ENCODE assay signal across 9 cellular contexts in the genomic region with DNA sequence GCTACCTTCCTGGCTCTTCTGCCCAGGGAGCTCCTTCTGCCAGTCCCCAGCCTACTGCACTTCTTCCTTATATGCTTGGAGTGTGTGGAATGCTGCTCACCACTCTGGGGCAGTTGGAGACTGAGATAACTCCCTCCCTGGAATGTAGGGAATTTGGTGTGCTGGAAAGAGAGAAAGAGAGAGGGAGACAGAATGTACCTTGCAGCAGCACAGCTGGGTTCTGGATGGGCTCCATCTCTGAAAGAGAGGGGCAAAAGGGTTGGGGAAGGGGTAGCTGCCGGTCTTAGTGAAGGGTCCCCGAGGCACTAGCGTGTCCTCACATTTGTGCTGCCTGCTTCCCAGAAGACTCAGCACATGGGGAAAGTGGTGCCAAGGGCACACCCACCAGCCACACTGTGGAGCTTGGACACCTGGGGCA. TPM values are rescaled to one million over a fixed set of nuclear protein-coding genes. Genes with fewer than 3 reads are reported as not detected.
DNase-seq lines count a peak whose midpoint lies in the region; ATAC-seq and TF ChIP-seq lines count a peak whose summit lies in the region.
"Had no signal": no experiment of that assay in that cellular context is flagged by ENCODE, and none has a peak within 500 bp of the region (broad histone marks: within the 10 kb centered on the region; RNA-seq: fewer than 3 reads in every experiment).

No MANE protein-coding gene starts in this region.

- H3K36me3 Mint-ChIP-seq in H9 (ENCODE audit: insufficient read depth in 1 of 3, low read depth in 3 of 3) (peaks cover 61 to 78% (median 78%) of the 10 kb centered on the region in 3 experiments), WTC11 (peaks cover 66% of the 10 kb centered on the region)
- H3K36me3 Mint-ChIP-seq: brain had no signal

- no peaks in the 10 kb centered on the region for H3K23me2 ChIP-seq in H9 (ENCODE audit: insufficient read length, low read depth, low read length, poor library complexity, severe bottlenecking)

- H3K4ac ChIP-seq in H9 (ENCODE audit: low read depth, low read length): no peak overlapping the region

- H3K27me3 Mint-ChIP-seq in H9 (ENCODE audit: low read depth) (no peaks in the 10 kb centered on the region), WTC11 (ENCODE audit: low read depth) (no peaks in the 10 kb centered on the region)

- no peak overlapping the region for H2BK120ac ChIP-seq in H9 (ENCODE audit: low read depth, low read length, poor library complexity, severe bottlenecking)

- peak; percentile 66 for ATAC-seq in WTC11
- no peak for ATAC-seq in GM21786 (IDR thresholded peaks at IDR 0.05; ENCODE audit: unreplicated experiment)

- H2BK20ac ChIP-seq in H9 (ENCODE audit: low read depth, low read length, poor library complexity, severe bottlenecking): no peak overlapping the region

- no peak overlapping the region for H3K18ac ChIP-seq in H9 (ENCODE audit: insufficient read length, low read depth, low read length)

- POLR2A ChIA-PET in WTC11 (lab: Charles Lee): interaction anchor here (2.2 to 3.1 kb wide), 2 partner anchors 38 to 41 kb away, joined by 17 to 25 read pairs; a partner anchor contains a TSS

- peak overlapping the region; percentile 49 to 91 (median 75); a peak in 6 of 7 replicates for H3K27ac Mint-ChIP-seq in H9
- H3K27ac Mint-ChIP-seq in WTC11: peak overlapping the region; percentile 91

- no peak overlapping the region for H2BK5ac ChIP-seq in H9 (ENCODE audit: insufficient read length, low read length)

- no peak overlapping the region for H2AK5ac ChIP-seq in H9 (ENCODE audit: insufficient read length, low read length)

- DNase-seq in H9: peak; percentile 79
- DNase-seq in WTC11 (ENCODE audit: low spot score): peak; percentile 38
- DNase-seq in iPS DF 19.7 (ENCODE audit: low read depth, low spot score): peak; percentile 79
- DNase-seq in activated CD8-positive, alpha-beta memory T cell treated with anti-CD3 and anti-CD28 coated beads, Interleukin-2, amount 50 U/mL, for 48 hours: no peak
- no peak for DNase-seq in activated CD4-positive, alpha-beta T cell treated with anti-CD3 and anti-CD28 coated beads for 4 hours
- DNase-seq in activated T-cell treated with anti-CD3 and anti-CD28 coated beads, Interleukin-2, amount 50 U/mL, for 1 hour: no peak

- no peak overlapping the region for H3K23ac ChIP-seq in H9 (ENCODE audit: insufficient read length, low read depth, low read length)

- no peak overlapping the region for H2BK15ac ChIP-seq in H9 (ENCODE audit: low read depth, low read length)

- no CpG with 5 or more reads among the region's 3 CpGs for WGBS in H9 (ENCODE audit: extremely low coverage, insufficient read length, low lambda C conversion rate)

- peaks cover 65 to 67% of the 10 kb centered on the region in 2 experiments for H3K4me1 Mint-ChIP-seq in H9
- peaks cover 84% of the 10 kb centered on the region for H3K4me1 Mint-ChIP-seq in WTC11

- peak overlapping the region; percentile 48 for H3K27ac ChIP-seq in H9 (ENCODE audit: insufficient read length, low read depth, low read length)

- H3K9ac ChIP-seq in H9 (ENCODE audit: extremely low read depth, insufficient read length, low read length) (no peak overlapping the region), skeletal muscle satellite cell (ENCODE audit: low read depth, low read length) (no peak overlapping the region)

- H3K79me1 ChIP-seq in H9 (ENCODE audit: insufficient read depth, low read depth, low read length, poor library complexity, severe bottlenecking): no peaks in the 10 kb centered on the region

- H3K36me3 ChIP-seq in skeletal muscle satellite cell (ENCODE audit: insufficient read depth, low read length): no peaks in the 10 kb centered on the region

- H3K9me3 Mint-ChIP-seq in H9 (peaks cover 13 to 28% of the 10 kb centered on the region in 2 experiments), WTC11 (peaks cover 8% of the 10 kb centered on the region)

- no peak overlapping the region for H2BK12ac ChIP-seq in H9 (ENCODE audit: insufficient read length, low read depth, low read length)

- no peaks in the 10 kb centered on the region for H3K79me2 ChIP-seq in H9 (ENCODE audit: insufficient read depth, low read length)

- H4K8ac ChIP-seq in H9 (replicated peaks; ENCODE audit: insufficient read length, low read depth, low read length): no peak overlapping the region

- peaks cover 15% of the 10 kb centered on the region for H3K4me1 ChIP-seq in H9 (ENCODE audit: insufficient read depth, low read length)
- H3K4me1 ChIP-seq in skeletal muscle satellite cell (ENCODE audit: control insufficient read depth, insufficient read depth, low read length): peaks cover 13% of the 10 kb centered on the region

- no peak overlapping the region for H2AFZ ChIP-seq in H9 (ENCODE audit: low read length)

- 0 out of 2 replicates have a peak overlapping the region, but pooled peaks have one; percentile 16 for H3K14ac ChIP-seq in H9 (ENCODE audit: insufficient read depth, low read length)

- CTCF ChIA-PET in WTC11 (lab: Charles Lee): interaction anchor here (0.6 to 9.9 kb wide), 18 partner anchors 10 to 299 kb away, joined by 3 to 68 read pairs (median 4); a partner anchor contains a TSS

- no peak overlapping the region for H3K56ac ChIP-seq in H9 (ENCODE audit: insufficient read length, low read depth, low read length)

- H3K9me3 ChIP-seq in H9 (ENCODE audit: control insufficient read depth, low read depth, low read length) (no peaks in the 10 kb centered on the region), skeletal muscle satellite cell (replicated peaks; ENCODE audit: low read length) (no peaks in the 10 kb centered on the region)

- no peak overlapping the region for H3T11ph ChIP-seq in H9 (ENCODE audit: low read length)

- H4K20me1 ChIP-seq in H9 (ENCODE audit: control insufficient read depth, insufficient read depth, insufficient read length): peaks cover 3% of the 10 kb centered on the region

- TF ChIP-seq CTCF in H9 (conservative IDR thresholded peaks at IDR 0.05) (no peak), WTC11 (IDR thresholded peaks at IDR 0.05) (no peak)

- H4K91ac ChIP-seq in H9 (ENCODE audit: insufficient read length, low read depth, low read length): no peak overlapping the region

- H3K4me3 Mint-ChIP-seq in H9: peak overlapping the region; percentile 22 to 24; a peak in 2 of 5 replicates
- no peak overlapping the region for H3K4me3 Mint-ChIP-seq in WTC11
- H3K4me3 Mint-ChIP-seq: brain had no signal

- H4K5ac ChIP-seq in H9 (ENCODE audit: insufficient read length, low read depth, low read length): peak overlapping the region; percentile 8

- no peak overlapping the region for H3K4me2 ChIP-seq in H9 (ENCODE audit: insufficient read depth, insufficient read length, low read length)
- peak overlapping the region; percentile 6 for H3K4me2 ChIP-seq in skeletal muscle satellite cell (ENCODE audit: low read length)

- H3K27me3 ChIP-seq in H9 (ENCODE audit: insufficient read depth, low read length): no peaks in the 10 kb centered on the region
- H3K27me3 ChIP-seq in skeletal muscle satellite cell (ENCODE audit: control insufficient read depth, insufficient read depth, low read length): peaks cover 25% of the 10 kb centered on the region

- H3K4me3 ChIP-seq in skeletal muscle satellite cell (ENCODE audit: low read length): no peak overlapping the region

TF ChIP-seq in WTC11, 78 proteins besides CTCF, POLR2A, EP300 and RAD21 (continues in another document):
- TF ChIP-seq OVOL2 (CRISPR knock-in tag; IDR thresholded peaks at IDR 0.05; ENCODE audit: borderline replicate concordance): no peak
- TF ChIP-seq, protein P1, sequence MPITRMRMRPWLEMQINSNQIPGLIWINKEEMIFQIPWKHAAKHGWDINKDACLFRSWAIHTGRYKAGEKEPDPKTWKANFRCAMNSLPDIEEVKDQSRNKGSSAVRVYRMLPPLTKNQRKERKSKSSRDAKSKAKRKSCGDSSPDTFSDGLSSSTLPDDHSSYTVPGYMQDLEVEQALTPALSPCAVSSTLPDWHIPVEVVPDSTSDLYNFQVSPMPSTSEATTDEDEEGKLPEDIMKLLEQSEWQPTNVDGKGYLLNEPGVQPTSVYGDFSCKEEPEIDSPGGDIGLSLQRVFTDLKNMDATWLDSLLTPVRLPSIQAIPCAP (CRISPR knock-in tag; IDR thresholded peaks at IDR 0.05): no peak
- TF ChIP-seq EMX1 (CRISPR knock-in tag; IDR thresholded peaks at IDR 0.05): 0 out of 2 replicates have a peak, but pooled peaks have one; percentile 70
- TF ChIP-seq ZNF671 (CRISPR knock-in tag; IDR thresholded peaks at IDR 0.05): 0 out of 2 replicates have a peak, but pooled peaks have one; percentile 18
- TF ChIP-seq, protein P2, sequence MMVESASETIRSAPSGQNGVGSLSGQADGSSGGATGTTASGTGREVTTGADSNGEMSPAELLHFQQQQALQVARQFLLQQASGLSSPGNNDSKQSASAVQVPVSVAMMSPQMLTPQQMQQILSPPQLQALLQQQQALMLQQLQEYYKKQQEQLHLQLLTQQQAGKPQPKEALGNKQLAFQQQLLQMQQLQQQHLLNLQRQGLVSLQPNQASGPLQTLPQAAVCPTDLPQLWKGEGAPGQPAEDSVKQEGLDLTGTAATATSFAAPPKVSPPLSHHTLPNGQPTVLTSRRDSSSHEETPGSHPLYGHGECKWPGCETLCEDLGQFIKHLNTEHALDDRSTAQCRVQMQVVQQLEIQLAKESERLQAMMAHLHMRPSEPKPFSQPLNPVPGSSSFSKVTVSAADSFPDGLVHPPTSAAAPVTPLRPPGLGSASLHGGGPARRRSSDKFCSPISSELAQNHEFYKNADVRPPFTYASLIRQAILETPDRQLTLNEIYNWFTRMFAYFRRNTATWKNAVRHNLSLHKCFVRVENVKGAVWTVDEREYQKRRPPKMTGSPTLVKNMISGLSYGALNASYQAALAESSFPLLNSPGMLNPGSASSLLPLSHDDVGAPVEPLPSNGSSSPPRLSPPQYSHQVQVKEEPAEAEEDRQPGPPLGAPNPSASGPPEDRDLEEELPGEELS (CRISPR knock-in tag; IDR thresholded peaks at IDR 0.05): no peak
- TF ChIP-seq TP53 (CRISPR knock-in tag; IDR thresholded peaks at IDR 0.05): 0 out of 2 replicates have a peak, but pooled peaks have one; percentile 26
- 0 out of 2 replicates have a peak, but pooled peaks have one; percentile 51 for TF ChIP-seq TEAD4 (CRISPR knock-in tag; IDR thresholded peaks at IDR 0.05)
- TF ChIP-seq, protein P3, sequence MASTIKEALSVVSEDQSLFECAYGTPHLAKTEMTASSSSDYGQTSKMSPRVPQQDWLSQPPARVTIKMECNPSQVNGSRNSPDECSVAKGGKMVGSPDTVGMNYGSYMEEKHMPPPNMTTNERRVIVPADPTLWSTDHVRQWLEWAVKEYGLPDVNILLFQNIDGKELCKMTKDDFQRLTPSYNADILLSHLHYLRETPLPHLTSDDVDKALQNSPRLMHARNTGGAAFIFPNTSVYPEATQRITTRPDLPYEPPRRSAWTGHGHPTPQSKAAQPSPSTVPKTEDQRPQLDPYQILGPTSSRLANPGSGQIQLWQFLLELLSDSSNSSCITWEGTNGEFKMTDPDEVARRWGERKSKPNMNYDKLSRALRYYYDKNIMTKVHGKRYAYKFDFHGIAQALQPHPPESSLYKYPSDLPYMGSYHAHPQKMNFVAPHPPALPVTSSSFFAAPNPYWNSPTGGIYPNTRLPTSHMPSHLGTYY (CRISPR knock-in tag; IDR thresholded peaks at IDR 0.05): peak; percentile 75; the same call in 1 of the 2 replicates
- no peak for TF ChIP-seq GABPB1 (CRISPR knock-in tag; IDR thresholded peaks at IDR 0.05)

RNA-seq across cellular contexts. Expression of a gene that starts 40.2 kb away (rescaled TPM):
- total RNA-seq in H9 (2021): 254 and 258 TPM in 2 replicates
- 195 to 230 TPM (median 203 TPM) in 3 replicates for total RNA-seq in WTC11 (2021)
- total RNA-seq in skeletal muscle satellite cell (2012; rRNA removed): 3.8 and 3.9 TPM in 2 replicates

Comparison
In these comparisons a context has a peak if more than half of its experiments do, and no peak if none do; other contexts are left out.
1. DNase-seq: peak in H9 (single experiment), WTC11 (single experiment) and iPS DF 19.7 (single experiment); none in activated CD8-positive, alpha-beta memory T cell treated with anti-CD3 and anti-CD28 coated beads, Interleukin-2, amount 50 U/mL, for 48 hours (single experiment), activated CD4-positive, alpha-beta T cell treated with anti-CD3 and anti-CD28 coated beads for 4 hours (0 of 2) and activated T-cell treated with anti-CD3 and anti-CD28 coated beads, Interleukin-2, amount 50 U/mL, for 1 hour (single experiment).